In the genomic region with DNA sequence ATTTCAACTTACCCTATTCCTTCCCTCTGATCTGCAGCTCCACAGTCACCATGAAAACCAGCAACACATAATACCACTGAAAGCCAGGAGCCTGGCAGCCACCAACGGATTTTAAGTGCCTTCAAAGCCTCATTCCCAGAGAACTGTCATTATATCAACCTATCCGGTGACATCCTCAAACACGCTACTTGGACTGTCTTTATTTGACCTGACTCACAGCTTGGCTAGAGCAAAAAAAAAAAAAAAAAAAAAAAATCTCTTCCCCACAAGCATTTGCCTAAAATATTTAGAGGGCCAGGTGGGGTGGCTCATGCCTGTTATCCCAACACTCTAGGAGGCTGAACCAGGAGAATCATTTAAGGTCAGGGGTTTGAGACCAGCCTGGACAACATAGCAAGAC, we compare ENCODE assay signal across 25 cellular contexts. TPM values are rescaled to one million over a fixed set of nuclear protein-coding genes. Genes with fewer than 3 reads are reported as not detected.
DNase-seq lines count a peak whose midpoint lies in the region; ATAC-seq and TF ChIP-seq lines count a peak whose summit lies in the region.
"Had no signal": no experiment of that assay in that cellular context is flagged by ENCODE, and none has a peak within 500 bp of the region (broad histone marks: within the 10 kb centered on the region; RNA-seq: fewer than 3 reads in every experiment).

No MANE protein-coding gene starts in this region.

- WGBS in mesenchymal stem cell: 95% methylated on average over 3 of the region's 3 CpGs
- WGBS in smooth muscle cell (ENCODE audit: low lambda C conversion rate): 21% methylated on average over 3 of the region's 3 CpGs

- H4K8ac ChIP-seq in mesenchymal stem cell (ENCODE audit: low read length): no peak overlapping the region

- H3K4ac ChIP-seq in mesenchymal stem cell (ENCODE audit: low read depth in 1 of 2, low read length in 2 of 2): no peak overlapping the region

- no peak overlapping the region for H3K23ac ChIP-seq in mesenchymal stem cell (ENCODE audit: low read length in 2 of 2)

- no peak overlapping the region for H2BK12ac ChIP-seq in mesenchymal stem cell (ENCODE audit: low read length in 2 of 2)

- H3K18ac ChIP-seq in mesenchymal stem cell (ENCODE audit: low read depth in 1 of 2, low read length in 2 of 2): peak overlapping the region; percentile 28 to 54

- H3F3A ChIP-seq in smooth muscle cell (ENCODE audit: low read depth): peaks cover 34% of the 10 kb centered on the region

- DNase-seq in right atrium auricular region (ENCODE audit: low spot score) (no peak), left ventricle myocardium inferior (no peak), RPMI7951 (ENCODE audit: low read depth) (peak; percentile 12), mesenchymal stem cell (no peak), smooth muscle cell (lab: John Stamatoyannopoulos, UW; ENCODE audit: unreplicated experiment) (no peak)
- no peak for DNase-seq in stimulated activated CD4-positive, alpha-beta T cell treated with anti-CD3 and anti-CD28 coated beads, Interleukin-12 subunit alpha, Interleukin-12 subunit beta, amount 100 ng/mL, for 4 hours
- DNase-seq: Calu3; CD8-positive, alpha-beta T cell; DMS79 treated with DMSO at 0.1 percent for 48 hours; Karpas-422; MM.1S; NCI-H1092; NCI-H1436 treated with DMSO at 0.1 percent for 48 hours; NCI-H2081; NCI-H510A treated with DMSO at 0.1 percent for 48 hours; NCI-H774; OCI-M1; RPMI8226; SHP77 treated with DMSO at 0.1 percent for 48 hours had no signal

- no peak overlapping the region for H4K91ac ChIP-seq in mesenchymal stem cell (ENCODE audit: low read length)

- no peak overlapping the region for H3K4me3 ChIP-seq in right atrium auricular region
- H3K4me3 ChIP-seq in left ventricle myocardium inferior: no peak overlapping the region
- no peak overlapping the region for H3K4me3 ChIP-seq in mesenchymal stem cell (ENCODE audit: insufficient read depth in 1 of 2, low read depth in 1 of 2, low read length in 2 of 2)
- H3K4me3 ChIP-seq in smooth muscle cell: no peak overlapping the region
- H3K4me3 ChIP-seq: A549; BLaER1 treated with 17β-estradiol and CSF1 and Interleukin-3, amounts not matched to agents 10 nM and 100 nM; GM23338 had no signal

- H2AFZ ChIP-seq in mesenchymal stem cell (ENCODE audit: low read depth, low read length) (no peak overlapping the region), smooth muscle cell (ENCODE audit: low read depth) (no peak overlapping the region)
- H2AFZ ChIP-seq: GM23338 had no signal

- no peak overlapping the region for H3K14ac ChIP-seq in mesenchymal stem cell (ENCODE audit: low read length in 2 of 2)

- H3K79me2 ChIP-seq in smooth muscle cell (ENCODE audit: low read depth): peaks cover 72% of the 10 kb centered on the region

- H3K4me2 ChIP-seq in mesenchymal stem cell (ENCODE audit: low read length, poor library complexity, severe bottlenecking): no peak overlapping the region
- H3K4me2 ChIP-seq in smooth muscle cell: peak overlapping the region; percentile 3
- H3K4me2 ChIP-seq: A549; BLaER1 treated with 17β-estradiol and CSF1 and Interleukin-3, amounts not matched to agents 10 nM and 100 nM; GM23338 had no signal

- peaks cover under 1% of the 10 kb centered on the region for H4K20me1 ChIP-seq in smooth muscle cell (ENCODE audit: low read depth)

- H3K9me3 ChIP-seq in right atrium auricular region (peaks cover 4 to 30% of the 10 kb centered on the region in 2 donors), left ventricle myocardium inferior (replicated peaks) (peaks cover 35% of the 10 kb centered on the region), mesenchymal stem cell (ENCODE audit: control insufficient read depth, low read length) (peaks cover 19% of the 10 kb centered on the region), smooth muscle cell (replicated peaks; ENCODE audit: low read depth) (peaks cover 5% of the 10 kb centered on the region)

- ATAC-seq in HG02870 (IDR thresholded peaks at IDR 0.05; ENCODE audit: unreplicated experiment) (no peak), GM21528 (IDR thresholded peaks at IDR 0.05; ENCODE audit: low FRiP score, unreplicated experiment) (no peak)
- ATAC-seq: A549; CD8-positive, alpha-beta T cell; GM23338 had no signal

- intact Hi-C loops in left ventricle myocardium inferior (cut with micrococcal nuclease): no loop called here

- H3K27me3 ChIP-seq in right atrium auricular region (no peaks in the 10 kb centered on the region), left ventricle myocardium inferior (ENCODE audit: low read depth) (no peaks in the 10 kb centered on the region), mesenchymal stem cell (ENCODE audit: control insufficient read depth in 1 of 2, insufficient read depth in 1 of 2, low read length in 2 of 2) (no peaks in the 10 kb centered on the region), smooth muscle cell (ENCODE audit: low read depth) (no peaks in the 10 kb centered on the region)
- H3K27me3 ChIP-seq: BLaER1 treated with 17β-estradiol and CSF1 and Interleukin-3, amounts not matched to agents 10 nM and 100 nM had no signal

- H2BK5ac ChIP-seq in mesenchymal stem cell (ENCODE audit: low read depth, low read length, poor library complexity, severe bottlenecking): no peak overlapping the region

- no peak overlapping the region for H2AK5ac ChIP-seq in mesenchymal stem cell (ENCODE audit: low read length, severe bottlenecking)

- no peak overlapping the region for H2BK120ac ChIP-seq in mesenchymal stem cell (ENCODE audit: low read depth, low read length)

- peaks cover 14% of the 10 kb centered on the region for H3K79me1 ChIP-seq in mesenchymal stem cell (replicated peaks; ENCODE audit: low read length, poor library complexity, severe bottlenecking)

- H3K4me1 ChIP-seq in right atrium auricular region (peaks cover 0 to 2% of the 10 kb centered on the region in 2 donors), left ventricle myocardium inferior (peaks cover 9% of the 10 kb centered on the region), mesenchymal stem cell (ENCODE audit: control insufficient read depth, insufficient read depth, low read depth, low read length) (no peaks in the 10 kb centered on the region), smooth muscle cell (ENCODE audit: low read depth) (peaks cover 21% of the 10 kb centered on the region)
- H3K4me1 ChIP-seq: BLaER1 treated with 17β-estradiol and CSF1 and Interleukin-3, amounts not matched to agents 10 nM and 100 nM had no signal

- H3K36me3 ChIP-seq in right atrium auricular region (no peaks in the 10 kb centered on the region), left ventricle myocardium inferior (no peaks in the 10 kb centered on the region), mesenchymal stem cell (ENCODE audit: control insufficient read depth in 1 of 2, insufficient read depth in 2 of 2, low read depth in 1 of 2, low read length in 2 of 2) (no peaks in the 10 kb centered on the region), smooth muscle cell (ENCODE audit: low read depth) (peaks cover 7% of the 10 kb centered on the region)

- TF ChIP-seq CTCF in right atrium auricular region (IDR thresholded peaks at IDR 0.05): no peak
- TF ChIP-seq CTCF in left ventricle myocardium inferior (IDR thresholded peaks at IDR 0.05; ENCODE audit: borderline replicate concordance): no peak
- TF ChIP-seq CTCF in smooth muscle cell (IDR thresholded peaks at IDR 0.05; ENCODE audit: borderline replicate concordance, insufficient read depth, poor library complexity, severe bottlenecking): no peak

- H3K27ac ChIP-seq in right atrium auricular region: peak overlapping the region; percentile 3 to 66
- H3K27ac ChIP-seq in left ventricle myocardium inferior (replicated peaks): no peak overlapping the region
- no peak overlapping the region for H3K27ac ChIP-seq in mesenchymal stem cell (ENCODE audit: low read length, poor library complexity, severe bottlenecking)
- H3K27ac ChIP-seq in smooth muscle cell (ENCODE audit: low read depth): peak overlapping the region; percentile 82
- H3K27ac ChIP-seq: A549; BLaER1 treated with 17β-estradiol and CSF1 and Interleukin-3, amounts not matched to agents 10 nM and 100 nM had no signal

- H2BK15ac ChIP-seq in mesenchymal stem cell (ENCODE audit: low read depth, poor library complexity, severe bottlenecking): no peak overlapping the region

- H3K9ac ChIP-seq in mesenchymal stem cell (ENCODE audit: low read length) (no peak overlapping the region), smooth muscle cell (ENCODE audit: low read depth) (no peak overlapping the region)
- H3K9ac ChIP-seq: BLaER1 treated with 17β-estradiol and CSF1 and Interleukin-3, amounts not matched to agents 10 nM and 100 nM had no signal

RNA-seq across cellular contexts. Expression of gene ARHGAP32, which starts 32.4 kb away (rescaled TPM):
- total RNA-seq in right atrium auricular region (10 to 100 TPM in 1 of 2 donors, 1 to 10 TPM in 1; 5.2 to 10.5 TPM), left ventricle myocardium inferior (5.3 TPM), smooth muscle cell (17.2 and 17.8 TPM in 2 replicates)
- total RNA-seq in RPMI7951 (2014; rRNA removed; shearing (Covaris generic)): 5.9 and 8.9 TPM in 2 replicates
- 2.9 TPM for polyA plus RNA-seq in mesenchymal stem cell (2013, experiment 1 of 2)
- 2.7 TPM for polyA plus RNA-seq in mesenchymal stem cell (2013, experiment 2 of 2)
- polyA plus RNA-seq in smooth muscle cell: 8.8 and 14.9 TPM in 2 replicates
- total RNA-seq: G401 had no signal

Comparison
In these comparisons a context has a peak if more than half of its experiments do, and no peak if none do; other contexts are left out.
1. H3K27ac ChIP-seq: peak in right atrium auricular region (2 of 2) and smooth muscle cell (single experiment); none in left ventricle myocardium inferior (single experiment) and mesenchymal stem cell (single experiment).